ENCODE assay signal across 9 cellular contexts in the genomic region with DNA sequence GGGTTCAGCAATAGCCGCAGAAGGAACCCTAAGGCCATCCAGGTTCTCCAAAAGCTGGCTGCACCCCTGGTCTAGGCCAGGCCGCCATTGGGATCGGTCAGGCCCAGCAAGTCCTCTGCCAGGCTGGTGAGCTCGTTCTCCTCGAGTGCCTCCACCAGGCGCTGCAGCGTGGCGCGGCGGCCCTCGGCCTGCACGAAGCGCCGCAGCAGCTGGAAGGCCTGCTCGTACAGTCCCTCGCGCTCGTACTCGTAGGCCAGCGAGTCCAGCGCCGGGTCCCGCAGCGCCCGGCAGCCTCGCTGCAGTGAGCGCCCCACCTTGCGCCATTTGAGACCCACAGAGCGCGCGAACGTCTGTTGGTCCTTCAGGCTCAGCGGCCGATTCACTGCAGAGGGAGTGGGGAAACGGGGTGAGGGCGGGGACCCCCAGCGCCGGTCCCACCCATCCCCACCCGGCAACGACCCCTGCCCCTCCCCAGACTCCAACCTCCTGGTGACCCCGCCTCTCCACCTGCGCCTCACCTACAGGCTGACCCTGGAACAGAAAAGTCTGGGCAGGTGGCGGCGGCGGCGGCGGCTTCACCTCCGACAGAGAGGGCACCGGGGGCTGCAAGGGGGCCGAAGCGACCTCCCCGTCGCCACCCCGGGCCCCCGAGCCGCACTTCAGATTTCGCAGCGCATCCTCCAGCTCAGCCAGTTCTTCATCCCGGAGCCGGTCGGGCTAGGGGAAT. TPM values are rescaled to one million over a fixed set of nuclear protein-coding genes. Genes with fewer than 3 reads are reported as not detected.
DNase-seq lines count a peak whose midpoint lies in the region; ATAC-seq and TF ChIP-seq lines count a peak whose summit lies in the region.
"Had no signal": no experiment of that assay in that cellular context is flagged by ENCODE, and none has a peak within 500 bp of the region (broad histone marks: within the 10 kb centered on the region; RNA-seq: fewer than 3 reads in every experiment).

No MANE protein-coding gene starts in this region.

- no peak for ATAC-seq in effector memory CD8-positive, alpha-beta T cell (replicated peaks)

- no peak overlapping the region for H3K27ac Mint-ChIP-seq in effector memory CD8-positive, alpha-beta T cell
- H3K27ac Mint-ChIP-seq in osteocyte (ENCODE audit: unreplicated experiment): no peak overlapping the region

- no peaks in the 10 kb centered on the region for H3K9me3 Mint-ChIP-seq in effector memory CD8-positive, alpha-beta T cell
- no peaks in the 10 kb centered on the region for H3K9me3 Mint-ChIP-seq in osteocyte (ENCODE audit: unreplicated experiment)

- no peak for TF ChIP-seq POLR2A in NB4 (IDR thresholded peaks at IDR 0.05; ENCODE audit: extremely low read depth, insufficient read length)

- peaks cover 0 to 4% of the 10 kb centered on the region in 2 donors for H3K27me3 ChIP-seq in tibial artery

- peaks cover 0 to 47% (median 33%) of the 10 kb centered on the region in 4 donors for H3K4me1 ChIP-seq in tibial artery

- peaks cover 37% of the 10 kb centered on the region for H3K36me3 Mint-ChIP-seq in effector memory CD8-positive, alpha-beta T cell (ENCODE audit: insufficient read depth)
- H3K36me3 Mint-ChIP-seq in osteocyte (ENCODE audit: unreplicated experiment): peaks cover 2% of the 10 kb centered on the region

- intact Hi-C loops in tibial artery (cut with DNase I; ENCODE audit: low total_unique reads): loop anchor here (1.0 to 5.0 kb wide), 3 partner anchors 137 to 1077 kb away; no protein-coding TSS in a partner anchor

- no peak overlapping the region for H3K27ac ChIP-seq in tibial artery

- TF ChIP-seq CTCF in NB4 (IDR thresholded peaks at IDR 0.05; ENCODE audit: low read depth, low read length) (no peak), osteocyte (IDR thresholded peaks at IDR 0.05) (no peak), tibial artery (IDR thresholded peaks at IDR 0.05) (no peak)

- peak overlapping the region; percentile 76 to 77 for H3K4me3 Mint-ChIP-seq in effector memory CD8-positive, alpha-beta T cell
- H3K4me3 Mint-ChIP-seq in osteocyte (ENCODE audit: unreplicated experiment): peak overlapping the region; percentile 63

- H3K4me3 ChIP-seq in NB4 (ENCODE audit: low read depth, low read length) (no peak overlapping the region), tibial artery (peak overlapping the region in 1 of 2 donors; percentile 26)

- H3K36me3 ChIP-seq in tibial artery: no peaks in the 10 kb centered on the region

- DNase-seq in NCI-H1417 (lab: John Stamatoyannopoulos, UW) (peak; percentile 13 to 39 (median 25)), NCI-H1417 treated with DMSO at 0.1 percent for 48 hours (lab: John Stamatoyannopoulos, UW) (no peak), NB4 (ENCODE audit: low read depth) (peak; percentile 23), osteocyte (ENCODE audit: extremely low spot score, unreplicated experiment) (no peak), NCI-H2107 (lab: John Stamatoyannopoulos, UW) (no peak), tibial artery (no peak), NCI-H524 treated with DMSO at 0.1 percent for 48 hours (lab: John Stamatoyannopoulos, UW) (no peak)
- DNase-seq in effector memory CD8-positive, alpha-beta T cell: no peak
- DNase-seq: NCI-H2081 treated with DMSO at 0.1 percent for 48 hours had no signal

- H3K9me3 ChIP-seq in tibial artery: no peaks in the 10 kb centered on the region

- peaks cover 55% of the 10 kb centered on the region in 2 donors for H3K4me1 Mint-ChIP-seq in effector memory CD8-positive, alpha-beta T cell (ENCODE audit: low read depth in 2 of 2)
- H3K4me1 Mint-ChIP-seq in osteocyte (ENCODE audit: unreplicated experiment): peaks cover 19% of the 10 kb centered on the region

- H3K27me3 Mint-ChIP-seq in effector memory CD8-positive, alpha-beta T cell: no peaks in the 10 kb centered on the region
- peaks cover 19% of the 10 kb centered on the region for H3K27me3 Mint-ChIP-seq in osteocyte (ENCODE audit: unreplicated experiment)

RNA-seq across cellular contexts. Expression of a gene that starts 3.9 kb away (rescaled TPM):
- 44.1 and 44.9 TPM in 2 replicates for total RNA-seq in osteocyte

RNA-seq across cellular contexts. Expression of a gene that starts 5.0 kb away (rescaled TPM):
- 13.4 and 14.1 TPM in 2 replicates for total RNA-seq in osteocyte

RNA-seq across cellular contexts. Expression of a gene that starts 5.0 kb away (rescaled TPM):
- 12.8 and 15.5 TPM in 2 replicates for total RNA-seq in osteocyte

RNA-seq across cellular contexts. Expression of a gene that starts 9.8 kb away (rescaled TPM):
- 19.6 and 22.3 TPM in 2 replicates for total RNA-seq in osteocyte

RNA-seq across cellular contexts. Expression of a gene that starts 15.6 kb away (rescaled TPM):
- total RNA-seq in osteocyte: 15.8 and 22.8 TPM in 2 replicates

Comparison
In these comparisons a context has a peak if more than half of its experiments do, and no peak if none do; other contexts are left out.
1. DNase-seq: peak in NCI-H1417 (3 of 3) and NB4 (single experiment); none in NCI-H1417 treated with DMSO at 0.1 percent for 48 hours (single experiment), effector memory CD8-positive, alpha-beta T cell (0 of 3), osteocyte (single experiment), NCI-H2107 (single experiment), tibial artery (0 of 2) and NCI-H524 treated with DMSO at 0.1 percent for 48 hours (single experiment).